ENCODE assay signal across 1 cellular context in genomic region chr7:42222119-42222518, GRCh38.
TF ChIP-seq lines count a peak whose summit lies in the region.

No MANE protein-coding gene starts in this region.

TF ChIP-seq in GM23338, 12 proteins besides CTCF, POLR2A, EP300 and RAD21 (continued from another document):
- TF ChIP-seq, protein P1, sequence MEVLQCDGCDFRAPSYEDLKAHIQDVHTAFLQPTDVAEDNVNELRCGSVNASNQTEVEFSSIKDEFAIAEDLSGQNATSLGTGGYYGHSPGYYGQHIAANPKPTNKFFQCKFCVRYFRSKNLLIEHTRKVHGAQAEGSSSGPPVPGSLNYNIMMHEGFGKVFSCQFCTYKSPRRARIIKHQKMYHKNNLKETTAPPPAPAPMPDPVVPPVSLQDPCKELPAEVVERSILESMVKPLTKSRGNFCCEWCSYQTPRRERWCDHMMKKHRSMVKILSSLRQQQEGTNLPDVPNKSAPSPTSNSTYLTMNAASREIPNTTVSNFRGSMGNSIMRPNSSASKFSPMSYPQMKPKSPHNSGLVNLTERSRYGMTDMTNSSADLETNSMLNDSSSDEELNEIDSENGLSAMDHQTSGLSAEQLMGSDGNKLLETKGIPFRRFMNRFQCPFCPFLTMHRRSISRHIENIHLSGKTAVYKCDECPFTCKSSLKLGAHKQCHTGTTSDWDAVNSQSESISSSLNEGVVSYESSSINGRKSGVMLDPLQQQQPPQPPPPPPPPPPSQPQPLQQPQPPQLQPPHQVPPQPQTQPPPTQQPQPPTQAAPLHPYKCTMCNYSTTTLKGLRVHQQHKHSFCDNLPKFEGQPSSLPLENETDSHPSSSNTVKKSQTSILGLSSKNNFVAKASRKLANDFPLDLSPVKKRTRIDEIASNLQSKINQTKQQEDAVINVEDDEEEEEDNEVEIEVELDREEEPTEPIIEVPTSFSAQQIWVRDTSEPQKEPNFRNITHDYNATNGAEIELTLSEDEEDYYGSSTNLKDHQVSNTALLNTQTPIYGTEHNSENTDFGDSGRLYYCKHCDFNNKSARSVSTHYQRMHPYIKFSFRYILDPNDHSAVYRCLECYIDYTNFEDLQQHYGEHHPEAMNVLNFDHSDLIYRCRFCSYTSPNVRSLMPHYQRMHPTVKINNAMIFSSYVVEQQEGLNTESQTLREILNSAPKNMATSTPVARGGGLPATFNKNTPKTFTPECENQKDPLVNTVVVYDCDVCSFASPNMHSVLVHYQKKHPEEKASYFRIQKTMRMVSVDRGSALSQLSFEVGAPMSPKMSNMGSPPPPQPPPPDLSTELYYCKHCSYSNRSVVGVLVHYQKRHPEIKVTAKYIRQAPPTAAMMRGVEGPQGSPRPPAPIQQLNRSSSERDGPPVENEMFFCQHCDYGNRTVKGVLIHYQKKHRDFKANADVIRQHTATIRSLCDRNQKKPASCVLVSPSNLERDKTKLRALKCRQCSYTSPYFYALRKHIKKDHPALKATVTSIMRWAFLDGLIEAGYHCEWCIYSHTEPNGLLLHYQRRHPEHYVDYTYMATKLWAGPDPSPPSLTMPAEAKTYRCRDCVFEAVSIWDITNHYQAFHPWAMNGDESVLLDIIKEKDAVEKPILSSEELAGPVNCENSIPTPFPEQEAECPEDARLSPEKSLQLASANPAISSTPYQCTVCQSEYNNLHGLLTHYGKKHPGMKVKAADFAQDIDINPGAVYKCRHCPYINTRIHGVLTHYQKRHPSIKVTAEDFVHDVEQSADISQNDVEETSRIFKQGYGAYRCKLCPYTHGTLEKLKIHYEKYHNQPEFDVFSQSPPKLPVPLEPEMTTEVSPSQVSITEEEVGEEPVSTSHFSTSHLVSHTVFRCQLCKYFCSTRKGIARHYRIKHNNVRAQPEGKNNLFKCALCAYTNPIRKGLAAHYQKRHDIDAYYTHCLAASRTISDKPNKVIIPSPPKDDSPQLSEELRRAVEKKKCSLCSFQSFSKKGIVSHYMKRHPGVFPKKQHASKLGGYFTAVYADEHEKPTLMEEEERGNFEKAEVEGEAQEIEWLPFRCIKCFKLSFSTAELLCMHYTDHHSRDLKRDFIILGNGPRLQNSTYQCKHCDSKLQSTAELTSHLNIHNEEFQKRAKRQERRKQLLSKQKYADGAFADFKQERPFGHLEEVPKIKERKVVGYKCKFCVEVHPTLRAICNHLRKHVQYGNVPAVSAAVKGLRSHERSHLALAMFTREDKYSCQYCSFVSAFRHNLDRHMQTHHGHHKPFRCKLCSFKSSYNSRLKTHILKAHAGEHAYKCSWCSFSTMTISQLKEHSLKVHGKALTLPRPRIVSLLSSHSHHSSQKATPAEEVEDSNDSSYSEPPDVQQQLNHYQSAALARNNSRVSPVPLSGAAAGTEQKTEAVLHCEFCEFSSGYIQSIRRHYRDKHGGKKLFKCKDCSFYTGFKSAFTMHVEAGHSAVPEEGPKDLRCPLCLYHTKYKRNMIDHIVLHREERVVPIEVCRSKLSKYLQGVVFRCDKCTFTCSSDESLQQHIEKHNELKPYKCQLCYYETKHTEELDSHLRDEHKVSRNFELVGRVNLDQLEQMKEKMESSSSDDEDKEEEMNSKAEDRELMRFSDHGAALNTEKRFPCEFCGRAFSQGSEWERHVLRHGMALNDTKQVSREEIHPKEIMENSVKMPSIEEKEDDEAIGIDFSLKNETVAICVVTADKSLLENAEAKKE (CRISPR knock-in tag; IDR thresholded peaks at IDR 0.05): 0 out of 2 replicates have a peak, but pooled peaks have one; percentile 54
- peak; percentile 89 for TF ChIP-seq NANOG (IDR thresholded peaks at IDR 0.05; ENCODE audit: borderline replicate concordance)
